13 cellular contexts compared by ENCODE assay signal in genomic region chr14:35412281-35413057, GRCh38. TPM values are rescaled to one million over a fixed set of nuclear protein-coding genes. Genes with fewer than 3 reads are reported as not detected.
A peak's percentile ranks its signal among the peaks of the same experiment; 100 is the strongest.
DNase-seq lines count a peak whose midpoint lies in the region; ATAC-seq and TF ChIP-seq lines count a peak whose summit lies in the region.
"Had no signal": no experiment of that assay in that cellular context is flagged by ENCODE, and none has a peak within 500 bp of the region (broad histone marks: within the 10 kb centered on the region; RNA-seq: fewer than 3 reads in every experiment).

No MANE protein-coding gene starts in this region.

- H3K4me3 ChIP-seq in lung = no peak overlapping the region
- no peak overlapping the region for H3K4me3 ChIP-seq in effector memory CD4-positive, alpha-beta T cell (ENCODE audit: insufficient read depth, low read depth, low read length, poor library complexity, severe bottlenecking)
- H3K4me3 ChIP-seq: GM12878, Peyer's patch had no signal

- intact Hi-C loops in dendritic cell treated with granulocyte-macrophage colony-stimulating factor and Interleukin-4, amounts not matched to agents 40 ng/mL and 50 ng/mL, for 4 days (cut with micrococcal nuclease) = loop anchor here (2.0 to 10.0 kb wide), 2 partner anchors 272 to 368 kb away; partner anchors contain the start of gene FAM177A1

- 64 to 84% methylated on average over 12 of the region's 12 CpGs for WGBS in lung, 2 donors

- H3K27ac Mint-ChIP-seq in stimulated activated naive CD8-positive, alpha-beta T cell treated with anti-CD3 and anti-CD28 coated beads, Interleukin-15, Interleukin-2, amounts not matched to agents 100 ng/mL and 50 ng/mL, for 24 hours = peak overlapping the region; percentile 62
- H3K27ac Mint-ChIP-seq in stimulated activated naive CD8-positive, alpha-beta T cell treated with anti-CD3 and anti-CD28 coated beads, Interleukin-15, amount 100 ng/mL, for 72 hours = no peak overlapping the region
- peak overlapping the region; percentile 4 for H3K27ac Mint-ChIP-seq in dendritic cell treated with granulocyte-macrophage colony-stimulating factor and Interleukin-4, amounts not matched to agents 40 ng/mL and 50 ng/mL, for 4 days

- no peak for TF ChIP-seq CTCF in lung (IDR thresholded peaks at IDR 0.05; ENCODE audit: control extremely low read depth, extremely low read depth)

- peak overlapping the region in 1 of 2 donors; percentile 17 for H3K27ac ChIP-seq in lung (ENCODE audit: low read depth in 1 of 2, low read length in 1 of 2)
- H3K27ac ChIP-seq in effector memory CD4-positive, alpha-beta T cell (ENCODE audit: insufficient read depth, low read length, poor library complexity, severe bottlenecking) = no peak overlapping the region
- H3K27ac ChIP-seq: epithelial cell of prostate, parathyroid adenoma, Peyer's patch had no signal

- no peak overlapping the region for H3K4me3 Mint-ChIP-seq in stimulated activated naive CD8-positive, alpha-beta T cell treated with anti-CD3 and anti-CD28 coated beads, Interleukin-15, Interleukin-2, amounts not matched to agents 100 ng/mL and 50 ng/mL, for 24 hours
- no peak overlapping the region for H3K4me3 Mint-ChIP-seq in stimulated activated naive CD8-positive, alpha-beta T cell treated with anti-CD3 and anti-CD28 coated beads, Interleukin-15, amount 100 ng/mL, for 72 hours
- H3K4me3 Mint-ChIP-seq in dendritic cell treated with granulocyte-macrophage colony-stimulating factor and Interleukin-4, amounts not matched to agents 40 ng/mL and 50 ng/mL, for 4 days = no peak overlapping the region
- H3K4me3 Mint-ChIP-seq in activated T-cell treated with anti-CD3 and anti-CD28 coated beads, Interleukin-2, amount 50 U/mL, for 4 hours = no peak overlapping the region

- H3K9me3 Mint-ChIP-seq in stimulated activated naive CD8-positive, alpha-beta T cell treated with anti-CD3 and anti-CD28 coated beads, Interleukin-15, Interleukin-2, amounts not matched to agents 100 ng/mL and 50 ng/mL, for 24 hours = no peaks in the 10 kb centered on the region
- no peaks in the 10 kb centered on the region for H3K9me3 Mint-ChIP-seq in stimulated activated naive CD8-positive, alpha-beta T cell treated with anti-CD3 and anti-CD28 coated beads, Interleukin-15, amount 100 ng/mL, for 72 hours
- no peaks in the 10 kb centered on the region for H3K9me3 Mint-ChIP-seq in dendritic cell treated with granulocyte-macrophage colony-stimulating factor and Interleukin-4, amounts not matched to agents 40 ng/mL and 50 ng/mL, for 4 days
- H3K9me3 Mint-ChIP-seq in activated T-cell treated with anti-CD3 and anti-CD28 coated beads, Interleukin-2, amount 50 U/mL, for 4 hours = no peaks in the 10 kb centered on the region
- H3K9me3 Mint-ChIP-seq: stimulated activated naive B cell treated with anti-CD40 and anti-IgM and Interleukin-4, amounts not matched to agents 10 μg/mL and 1 μg/mL and 100 μg/mL, for 72 hours had no signal

- peaks cover 47% of the 10 kb centered on the region for H3K4me1 Mint-ChIP-seq in stimulated activated naive CD8-positive, alpha-beta T cell treated with anti-CD3 and anti-CD28 coated beads, Interleukin-15, Interleukin-2, amounts not matched to agents 100 ng/mL and 50 ng/mL, for 24 hours (ENCODE audit: low read depth)
- peaks cover 52% of the 10 kb centered on the region for H3K4me1 Mint-ChIP-seq in stimulated activated naive CD8-positive, alpha-beta T cell treated with anti-CD3 and anti-CD28 coated beads, Interleukin-15, amount 100 ng/mL, for 72 hours
- peaks cover 11% of the 10 kb centered on the region for H3K4me1 Mint-ChIP-seq in dendritic cell treated with granulocyte-macrophage colony-stimulating factor and Interleukin-4, amounts not matched to agents 40 ng/mL and 50 ng/mL, for 4 days (ENCODE audit: low read depth)
- peaks cover 42% of the 10 kb centered on the region for H3K4me1 Mint-ChIP-seq in activated T-cell treated with anti-CD3 and anti-CD28 coated beads, Interleukin-2, amount 50 U/mL, for 4 hours (ENCODE audit: low read depth)

- H3K36me3 Mint-ChIP-seq in stimulated activated naive CD8-positive, alpha-beta T cell treated with anti-CD3 and anti-CD28 coated beads, Interleukin-15, Interleukin-2, amounts not matched to agents 100 ng/mL and 50 ng/mL, for 24 hours (ENCODE audit: low read depth) = no peaks in the 10 kb centered on the region
- H3K36me3 Mint-ChIP-seq in dendritic cell treated with granulocyte-macrophage colony-stimulating factor and Interleukin-4, amounts not matched to agents 40 ng/mL and 50 ng/mL, for 4 days (ENCODE audit: low read depth) = no peaks in the 10 kb centered on the region
- H3K36me3 Mint-ChIP-seq in activated T-cell treated with anti-CD3 and anti-CD28 coated beads, Interleukin-2, amount 50 U/mL, for 4 hours (ENCODE audit: insufficient read depth) = no peaks in the 10 kb centered on the region
- H3K36me3 Mint-ChIP-seq: stimulated activated naive B cell treated with anti-CD40 and anti-IgM and Interleukin-4, amounts not matched to agents 10 μg/mL and 1 μg/mL and 100 μg/mL, for 72 hours had no signal

- no peak for DNase-seq in stimulated activated naive CD8-positive, alpha-beta T cell treated with anti-CD3 and anti-CD28 coated beads, Interleukin-15, amount 100 ng/mL, for 72 hours
- peak; percentile 64 for DNase-seq in lung (ENCODE audit: low spot score)
- no peak for DNase-seq in stimulated activated CD4-positive, alpha-beta T cell treated with anti-CD3 and anti-CD28 coated beads, Interleukin-15, amount 100 ng/mL, for 24 hours
- DNase-seq in activated T-cell treated with anti-CD3 and anti-CD28 coated beads, Interleukin-2, amount 50 U/mL, for 4 hours = no peak
- DNase-seq in effector memory CD4-positive, alpha-beta T cell = no peak

- no peaks in the 10 kb centered on the region for H3K27me3 ChIP-seq in lung (ENCODE audit: control insufficient read depth, insufficient read depth)
- no peaks in the 10 kb centered on the region for H3K27me3 ChIP-seq in effector memory CD4-positive, alpha-beta T cell (replicated peaks; ENCODE audit: control insufficient read depth, insufficient read depth, low read length, poor library complexity, severe bottlenecking)
- H3K27me3 ChIP-seq: Peyer's patch had no signal

- H3K36me3 ChIP-seq in lung (ENCODE audit: control insufficient read depth in 2 of 2, insufficient read depth in 2 of 2, low read length in 2 of 2) = no peaks in the 10 kb centered on the region
- no peaks in the 10 kb centered on the region for H3K36me3 ChIP-seq in effector memory CD4-positive, alpha-beta T cell (ENCODE audit: control insufficient read depth, insufficient read depth, low read length)
- H3K36me3 ChIP-seq: Peyer's patch had no signal

- no peaks in the 10 kb centered on the region for H3K4me1 ChIP-seq in lung (ENCODE audit: control insufficient read depth in 2 of 2, insufficient read depth in 2 of 2, low read length in 2 of 2)
- peaks cover 26% of the 10 kb centered on the region for H3K4me1 ChIP-seq in effector memory CD4-positive, alpha-beta T cell (ENCODE audit: control insufficient read depth, insufficient read depth, low read length, poor library complexity, severe bottlenecking)
- H3K4me1 ChIP-seq: parathyroid adenoma, Peyer's patch had no signal

- no peak for ATAC-seq in stimulated activated naive CD8-positive, alpha-beta T cell treated with anti-CD3 and anti-CD28 coated beads, Interleukin-15, amount 100 ng/mL, for 72 hours
- ATAC-seq in lung (ENCODE audit: insufficient read depth, low FRiP score) (no peak), HG03469 (IDR thresholded peaks at IDR 0.05; ENCODE audit: unreplicated experiment) (no peak)
- ATAC-seq in activated T-cell treated with anti-CD3 and anti-CD28 coated beads, Interleukin-2, amount 50 U/mL, for 4 hours = no peak

- H3K9me3 ChIP-seq in lung (ENCODE audit: control insufficient read depth in 2 of 2, insufficient read depth in 1 of 2, low read length in 1 of 2) = no peaks in the 10 kb centered on the region
- H3K9me3 ChIP-seq in effector memory CD4-positive, alpha-beta T cell (ENCODE audit: control insufficient read depth, low read length) = no peaks in the 10 kb centered on the region
- H3K9me3 ChIP-seq: Peyer's patch had no signal

- H3K27me3 Mint-ChIP-seq in stimulated activated naive CD8-positive, alpha-beta T cell treated with anti-CD3 and anti-CD28 coated beads, Interleukin-15, Interleukin-2, amounts not matched to agents 100 ng/mL and 50 ng/mL, for 24 hours = no peaks in the 10 kb centered on the region
- no peaks in the 10 kb centered on the region for H3K27me3 Mint-ChIP-seq in stimulated activated naive CD8-positive, alpha-beta T cell treated with anti-CD3 and anti-CD28 coated beads, Interleukin-15, amount 100 ng/mL, for 72 hours
- no peaks in the 10 kb centered on the region for H3K27me3 Mint-ChIP-seq in dendritic cell treated with granulocyte-macrophage colony-stimulating factor and Interleukin-4, amounts not matched to agents 40 ng/mL and 50 ng/mL, for 4 days
- no peaks in the 10 kb centered on the region for H3K27me3 Mint-ChIP-seq in activated T-cell treated with anti-CD3 and anti-CD28 coated beads, Interleukin-2, amount 50 U/mL, for 4 hours (ENCODE audit: low read depth)
- H3K27me3 Mint-ChIP-seq: stimulated activated naive B cell treated with anti-CD40 and anti-IgM and Interleukin-4, amounts not matched to agents 10 μg/mL and 1 μg/mL and 100 μg/mL, for 72 hours had no signal

RNA-seq across cellular contexts. Expression of gene NFKBIA, which starts 7.9 kb away (rescaled TPM):
- 100 to 1,000 TPM; 312 to 574 TPM for total RNA-seq in lung
- polyA plus RNA-seq in lung = 1,000 to 10,000 TPM in 1 of 2 donors, 100 to 1,000 TPM in 1; 182 to 1,327 TPM
- total RNA-seq in activated T-cell treated with anti-CD3 and anti-CD28 coated beads, Interleukin-2, amount 50 U/mL, for 4 hours = 100 to 1,000 TPM; 530 to 701 (median 599) TPM

Comparison
In these comparisons a context has a peak if more than half of its experiments do, and no peak if none do; other contexts are left out.
1. H3K27ac Mint-ChIP-seq: peak in stimulated activated naive CD8-positive, alpha-beta T cell treated with anti-CD3 and anti-CD28 coated beads, Interleukin-15, Interleukin-2, amounts not matched to agents 100 ng/mL and 50 ng/mL, for 24 hours (single experiment) and dendritic cell treated with granulocyte-macrophage colony-stimulating factor and Interleukin-4, amounts not matched to agents 40 ng/mL and 50 ng/mL, for 4 days (single experiment); none in stimulated activated naive CD8-positive, alpha-beta T cell treated with anti-CD3 and anti-CD28 coated beads, Interleukin-15, amount 100 ng/mL, for 72 hours (0 of 2).